In genomic region chr2:70830333-70830732, GRCh38 we compare ENCODE assay signal across 19 cellular contexts. TPM values are rescaled to one million over a fixed set of nuclear protein-coding genes. Genes with fewer than 3 reads are reported as not detected.
DNase-seq lines count a peak whose midpoint lies in the region; ATAC-seq and TF ChIP-seq lines count a peak whose summit lies in the region.
"Had no signal": no experiment of that assay in that cellular context is flagged by ENCODE, and none has a peak within 500 bp of the region (broad histone marks: within the 10 kb centered on the region; RNA-seq: fewer than 3 reads in every experiment).

No MANE protein-coding gene starts in this region.

- H3K36me3 Mint-ChIP-seq in Calu3 (ENCODE audit: insufficient read depth, unreplicated experiment) = no peaks in the 10 kb centered on the region
- H3K36me3 Mint-ChIP-seq: CD8-positive, alpha-beta memory T cell; IgD-negative memory B cell had no signal

- peaks cover 11% of the 10 kb centered on the region for H3K27me3 ChIP-seq in osteoblast (ENCODE audit: insufficient read depth, low read length)

- no peak for TF ChIP-seq POLR2A in lower leg skin (IDR thresholded peaks at IDR 0.05)

- H3K27me3 Mint-ChIP-seq in Calu3 (ENCODE audit: unreplicated experiment) = peaks cover 93% of the 10 kb centered on the region

- no peaks in the 10 kb centered on the region for H4K20me1 ChIP-seq in osteoblast (ENCODE audit: insufficient read depth, low read length)

- no peaks in the 10 kb centered on the region for H3K4me1 ChIP-seq in osteoblast (ENCODE audit: insufficient read depth, low read length)

- CTCF ChIA-PET in Calu3 (lab: Charles Lee) = no interaction called here

- H3K27ac Mint-ChIP-seq in Calu3 (ENCODE audit: unreplicated experiment) = no peak overlapping the region
- H3K27ac Mint-ChIP-seq: IgD-negative memory B cell had no signal

- no peaks in the 10 kb centered on the region for H3K36me3 ChIP-seq in osteoblast (ENCODE audit: insufficient read depth, low read length)

- DNase-seq in AG10803 (ENCODE audit: low read depth) = peak; percentile 34
- DNase-seq in cardiac fibroblast (ENCODE audit: low read depth in 2 of 2) = peak; percentile 2 to 31
- peak; percentile 56 for DNase-seq in Right ventricle myocardium superior
- peak; percentile 14 for DNase-seq in osteoblast (ENCODE audit: insufficient read length, low spot score, missing footprints)
- no peak for DNase-seq in Calu3
- no peak for DNase-seq in cerebellum (ENCODE audit: low spot score)
- DNase-seq in lower leg skin (ENCODE audit: low spot score in 2 of 2) = no peak
- DNase-seq: ACHN; CD8-positive, alpha-beta memory T cell; GF-D8; NCI-H1417; NCI-H2029 treated with DMSO at 0.1 percent for 48 hours; NCI-H2227 treated with DMSO at 0.1 percent for 48 hours; NCI-H526; PC-9 had no signal

- no peaks in the 10 kb centered on the region for H3K9me3 ChIP-seq in osteoblast (ENCODE audit: low read depth, low read length)

- ATAC-seq in Right ventricle myocardium superior (ENCODE audit: poor library complexity) (peak; percentile 47), HG02571 (IDR thresholded peaks at IDR 0.05; ENCODE audit: unreplicated experiment) (no peak)
- ATAC-seq: HCT116 had no signal

- BruUV-seq in Calu3 (replicated peaks; lab: Mats Ljungman, UMichigan) = no TSS peak

- intact Hi-C loops in Right ventricle myocardium superior (cut with DNase I) = no loop called here
- intact Hi-C loops in Calu3 (cut with micrococcal nuclease; ENCODE audit: unreplicated experiment) = no loop called here
- intact Hi-C loops in lower leg skin (cut with DNase I; ENCODE audit: low total_unique reads) = no loop called here

- TF ChIP-seq CTCF in AG10803 (conservative IDR thresholded peaks at IDR 0.05; ENCODE audit: low read length) (no peak), cardiac fibroblast (IDR thresholded peaks at IDR 0.05; ENCODE audit: low read depth, low read length) (no peak), osteoblast (IDR thresholded peaks at IDR 0.05; ENCODE audit: extremely low read depth, low read depth, low read length) (no peak), Calu3 (IDR thresholded peaks at IDR 0.05; ENCODE audit: unreplicated experiment) (no peak), lower leg skin (IDR thresholded peaks at IDR 0.05) (no peak)

- peak overlapping the region; percentile 6 for H2AFZ ChIP-seq in osteoblast (ENCODE audit: low read length)
- H2AFZ ChIP-seq: PC-9 had no signal

- H3K4me3 Mint-ChIP-seq in Calu3 (ENCODE audit: low read depth, unreplicated experiment) = no peak overlapping the region
- H3K4me3 Mint-ChIP-seq: CD8-positive, alpha-beta memory T cell; IgD-negative memory B cell had no signal

- no peak overlapping the region for H3K27ac ChIP-seq in osteoblast (ENCODE audit: low read depth, low read length)
- H3K27ac ChIP-seq: PC-9 had no signal

- no peaks in the 10 kb centered on the region for H3K4me1 Mint-ChIP-seq in Calu3 (ENCODE audit: low read depth, unreplicated experiment)
- H3K4me1 Mint-ChIP-seq: CD8-positive, alpha-beta memory T cell had no signal

- 65 to 71% methylated on average over 6 of the region's 6 CpGs for WGBS in lower leg skin, 2 donors

- no peaks in the 10 kb centered on the region for H3K79me2 ChIP-seq in osteoblast (ENCODE audit: insufficient read depth, low read length)

- H3K4me3 ChIP-seq in AG10803 (ENCODE audit: low read length) (no peak overlapping the region), cardiac fibroblast (replicated peaks in 1 of 2; ENCODE audit: low read depth in 2 of 2, low read length in 2 of 2) (no peak overlapping the region), osteoblast (ENCODE audit: insufficient read depth, low read length) (no peak overlapping the region), lower leg skin (ENCODE audit: low read depth, poor library complexity, severe bottlenecking) (no peak overlapping the region)
- H3K4me3 ChIP-seq: PC-9 had no signal

- H3K4me2 ChIP-seq in osteoblast (ENCODE audit: insufficient read depth, low read length) = no peak overlapping the region
- H3K4me2 ChIP-seq: PC-9 had no signal

- H3K9me3 Mint-ChIP-seq in Calu3 (ENCODE audit: low read depth, unreplicated experiment) = no peaks in the 10 kb centered on the region
- H3K9me3 Mint-ChIP-seq: CD8-positive, alpha-beta memory T cell had no signal

RNA-seq across cellular contexts. Expression of gene CD207, which starts 5.3 kb away (rescaled TPM):
- not detected for total RNA-seq in Right ventricle myocardium superior
- not detected in 2 replicates for total RNA-seq in osteoblast
- total RNA-seq in Calu3 (2022) = not detected in 2 replicates
- not detected for total RNA-seq in cerebellum
- total RNA-seq in lower leg skin = 10 to 100 TPM; 26.8 to 57.6 (median 39.4) TPM
- total RNA-seq: CD8-positive, alpha-beta memory T cell; HT-29; PC-9 had no signal

RNA-seq across cellular contexts. Expression of gene CLEC4F, which starts 9.9 kb away (rescaled TPM):
- total RNA-seq in Right ventricle myocardium superior (0.08 TPM), osteoblast (not detected in 2 replicates), Calu3 (2022) (not detected in 2 replicates), cerebellum (not detected), lower leg skin (1 to 10 TPM in 2 of 4 donors, under 1 TPM in 2; 0.42 to 1.2 (median 0.82) TPM)
- total RNA-seq: CD8-positive, alpha-beta memory T cell; HT-29; PC-9 had no signal

RNA-seq across cellular contexts. Expression of gene FIGLA, which starts 39.9 kb away (rescaled TPM):
- total RNA-seq in Right ventricle myocardium superior = not detected
- not detected in 2 replicates for total RNA-seq in osteoblast
- not detected in 2 replicates for total RNA-seq in Calu3 (2022)
- not detected for total RNA-seq in cerebellum
- total RNA-seq in lower leg skin = not detected
- total RNA-seq: CD8-positive, alpha-beta memory T cell; HT-29; PC-9 had no signal

Comparison
In these comparisons a context has a peak if more than half of its experiments do, and no peak if none do; other contexts are left out.
1. DNase-seq: peak in AG10803 (single experiment), cardiac fibroblast (2 of 2), Right ventricle myocardium superior (single experiment) and osteoblast (single experiment); none in Calu3 (single experiment), cerebellum (single experiment) and lower leg skin (0 of 2).
2. RNA of gene CD207, which starts 5.3 kb away (total RNA-seq): 26.8 to 57.6 TPM in lower leg skin; not detected in Right ventricle myocardium superior (single experiment), not detected in osteoblast, not detected in Calu3 and not detected in cerebellum (single experiment); every median in the first group is over 10 times any median in the second.